9 cellular contexts compared by ENCODE assay signal in the genomic region with DNA sequence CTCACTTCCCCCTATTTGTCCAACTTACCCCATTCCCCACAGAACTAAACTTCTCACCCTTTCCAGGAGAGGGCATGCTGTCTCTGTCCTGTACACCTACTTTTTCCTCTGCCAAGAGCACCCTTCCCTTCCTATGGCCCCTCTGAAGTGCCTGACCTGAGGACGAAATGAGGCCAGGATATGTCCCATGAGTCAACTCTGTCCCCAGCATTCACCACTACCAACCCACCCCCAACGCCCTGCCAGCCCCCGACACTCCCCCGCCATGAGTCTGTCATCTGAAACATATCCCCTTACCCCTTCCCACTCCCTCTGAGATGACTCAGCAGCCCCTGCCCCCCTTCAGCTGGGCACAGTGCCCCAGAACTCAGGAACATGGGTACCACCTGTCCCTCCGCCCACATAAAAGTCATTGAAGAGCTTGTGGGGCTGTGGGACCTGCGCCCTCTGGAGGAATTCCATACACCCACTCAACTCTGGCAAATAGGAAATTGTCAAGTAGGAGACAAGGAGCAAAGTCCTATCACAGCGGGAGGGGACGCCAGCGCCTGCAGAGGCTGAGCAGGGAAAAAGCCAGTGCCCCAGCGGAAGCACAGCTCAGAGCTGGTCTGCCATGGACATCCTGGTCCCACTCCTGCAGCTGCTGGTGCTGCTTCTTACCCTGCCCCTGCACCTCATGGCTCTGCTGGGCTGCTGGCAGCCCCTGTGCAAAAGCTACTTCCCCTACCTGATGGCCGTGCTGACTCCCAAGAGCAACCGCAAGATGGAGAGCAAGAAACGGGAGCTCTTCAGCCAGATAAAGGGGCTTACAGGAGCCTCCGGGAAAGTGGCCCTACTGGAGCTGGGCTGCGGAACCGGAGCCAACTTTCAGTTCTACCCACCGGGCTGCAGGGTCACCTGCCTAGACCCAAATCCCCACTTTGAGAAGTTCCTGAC. TPM values are rescaled to one million over a fixed set of nuclear protein-coding genes. Genes with fewer than 3 reads are reported as not detected.
DNase-seq lines count a peak whose midpoint lies in the region; ATAC-seq, FAIRE-seq and TF ChIP-seq lines count a peak whose summit lies in the region.
"Had no signal": no experiment of that assay in that cellular context is flagged by ENCODE, and none has a peak within 500 bp of the region (broad histone marks: within the 10 kb centered on the region; RNA-seq: fewer than 3 reads in every experiment).

No MANE protein-coding gene starts in this region.

- TF ChIP-seq POLR2A in GM12878 (IDR thresholded peaks at IDR 0.05; ENCODE audit: low read depth, low read length): no peak

- H4K20me1 ChIP-seq in GM12878 (ENCODE audit: control insufficient read depth, insufficient read depth): no peaks in the 10 kb centered on the region

- in situ Hi-C loops in GM12878 (cut with MboI): no loop called here

- H2AFZ ChIP-seq in GM12878 (ENCODE audit: control insufficient read depth, low read depth, low read length): peak overlapping the region; percentile 70

- H3K4me3 Mint-ChIP-seq in activated T-cell treated with anti-CD3 and anti-CD28 coated beads, Interleukin-2, amount 50 U/mL, for 72 hours: peak overlapping the region in 1 of 2 donors; percentile 31

- no TSS peak for BruUV-seq in GM12878 (replicated peaks; lab: Mats Ljungman, UMichigan)

- no peak for FAIRE-seq in GM12878 (lab: Jason Lieb, UNC)
- FAIRE-seq: frontal cortex had no signal

- peak; percentile 23; the same call in 1 of the 2 replicates for TF ChIP-seq RAD21 in GM12878 (IDR thresholded peaks at IDR 0.05; ENCODE audit: insufficient read depth, low read depth, low read length)

- H3K9ac ChIP-seq in GM12878 (ENCODE audit: control insufficient read depth, insufficient read depth, low read length): no peak overlapping the region

- H3K27ac ChIP-seq in GM12878 (ENCODE audit: control insufficient read depth, insufficient read depth): no peak overlapping the region

- intact Hi-C loops in GM12878 (cut with micrococcal nuclease; ENCODE audit: unreplicated experiment): no loop called here

- RAD21 ChIA-PET in GM12878 (lab: Charles Lee; ENCODE audit: unreplicated experiment): interaction anchor here (0.6 to 1.4 kb wide), 7 partner anchors 8 to 730 kb away, joined by 3 to 8 read pairs (median 4); a partner anchor contains a TSS

- TF ChIP-seq EP300 in GM12878 (IDR thresholded peaks at IDR 0.05; ENCODE audit: borderline replicate concordance in 1 of 2, control insufficient read depth in 1 of 2, low read depth in 2 of 2, low read length in 2 of 2): no peak

- no peaks in the 10 kb centered on the region for H3K36me3 ChIP-seq in GM12878 (ENCODE audit: control insufficient read depth in 2 of 2, insufficient read depth in 2 of 2, low read length in 1 of 2)

- CTCF ChIA-PET in GM12878 (lab: Yijun Ruan, JAX): interaction anchor here (0.6 to 1.7 kb wide), 14 partner anchors 8 to 57 kb away, joined by 3 to 13 read pairs (median 4); a partner anchor contains a TSS

- TF ChIP-seq CTCF in GM12878 (IDR thresholded peaks at IDR 0.05 in 2 of 3, conservative IDR thresholded peaks at IDR 0.05 in 1 of 3; ENCODE audit: control insufficient read depth in 2 of 3, extremely low read depth in 1 of 3, insufficient read depth in 1 of 3, low read depth in 3 of 3, low read length in 3 of 3): peak; percentile 13 to 24 (median 19); a peak in 4 of 6 replicates

- no peaks in the 10 kb centered on the region for H3K79me2 ChIP-seq in GM12878 (ENCODE audit: control insufficient read depth, insufficient read depth, low read length)

- peaks cover 49% of the 10 kb centered on the region for H3K27me3 Mint-ChIP-seq in activated T-cell treated with anti-CD3 and anti-CD28 coated beads, Interleukin-2, amount 50 U/mL, for 72 hours (ENCODE audit: low read depth)

- peak; percentile 41 to 53 for ATAC-seq in activated T-cell treated with anti-CD3 and anti-CD28 coated beads, Interleukin-2, amount 50 U/mL, for 72 hours (replicated peaks in 1 of 2)
- peak; percentile 78 for ATAC-seq in GM12878
- peak; percentile 45 for ATAC-seq in stimulated activated naive CD8-positive, alpha-beta T cell treated with anti-CD3 and anti-CD28 coated beads, Interleukin-15, Interleukin-2, amounts not matched to agents 100 U/mL and 50 U/mL, for 24 hours
- no peak for ATAC-seq in HG03571 (IDR thresholded peaks at IDR 0.05; ENCODE audit: unreplicated experiment)

- SMC1A ChIA-PET in GM12878 (lab: Charles Lee; ENCODE audit: uncharacterized antibody, unreplicated experiment): interaction anchor here (0.8 to 1.4 kb wide), 5 partner anchors 24 to 52 kb away, joined by 3 to 4 read pairs (median 3); a partner anchor contains a TSS

- POLR2A ChIA-PET in GM12878 (lab: Charles Lee): no interaction called here

- peaks cover 17% of the 10 kb centered on the region for H3K4me1 Mint-ChIP-seq in activated T-cell treated with anti-CD3 and anti-CD28 coated beads, Interleukin-2, amount 50 U/mL, for 72 hours (ENCODE audit: low read depth)

- no peaks in the 10 kb centered on the region for H3K27me3 ChIP-seq in GM12878 (replicated peaks in 1 of 2; ENCODE audit: control insufficient read depth in 2 of 2, insufficient read depth in 2 of 2, low read length in 1 of 2)

- WGBS in GM12878 (ENCODE audit: insufficient coverage, insufficient replicate concordance, low lambda C conversion rate, missing lambda C conversion rate): 19% methylated on average over 17 of the region's 17 CpGs

- H3K4me2 ChIP-seq in GM12878 (ENCODE audit: control insufficient read depth, insufficient read depth): peak overlapping the region; percentile 61

- H3K4me3 ChIP-seq in GM12878: peak overlapping the region; percentile 23; the same call in 1 of the 2 replicates

- DNase-seq in activated T-cell treated with anti-CD3 and anti-CD28 coated beads, Interleukin-2, amount 50 U/mL, for 72 hours: peak in 1 of 2 donors; percentile 8
- DNase-seq in activated T-cell treated with anti-CD3 and anti-CD28 coated beads, Interleukin-2, amount 50 U/mL, for 1 hour: no peak
- DNase-seq in NCI-H2227 (lab: John Stamatoyannopoulos, UW; ENCODE audit: unreplicated experiment) (peak; percentile 39), GM12878 (ENCODE audit: low read depth, low spot score) (no peak), islet precursor cell (peak; percentile 93), dedifferentiated amniotic fluid mesenchymal stem cell (ENCODE audit: extremely low spot score) (no peak)
- DNase-seq in stimulated activated naive CD8-positive, alpha-beta T cell treated with anti-CD3 and anti-CD28 coated beads, Interleukin-15, Interleukin-2, amounts not matched to agents 100 U/mL and 50 U/mL, for 24 hours: peak; percentile 12

- H3K4me1 ChIP-seq in GM12878 (ENCODE audit: control insufficient read depth, insufficient read depth, low read length): peaks cover 10% of the 10 kb centered on the region

- no peak overlapping the region for H3K27ac Mint-ChIP-seq in activated T-cell treated with anti-CD3 and anti-CD28 coated beads, Interleukin-2, amount 50 U/mL, for 72 hours

- H3K36me3 Mint-ChIP-seq in activated T-cell treated with anti-CD3 and anti-CD28 coated beads, Interleukin-2, amount 50 U/mL, for 72 hours (ENCODE audit: insufficient read depth in 2 of 2): no peaks in the 10 kb centered on the region

- no peaks in the 10 kb centered on the region for H3K9me3 Mint-ChIP-seq in activated T-cell treated with anti-CD3 and anti-CD28 coated beads, Interleukin-2, amount 50 U/mL, for 72 hours

- no peaks in the 10 kb centered on the region for H3K9me3 ChIP-seq in GM12878 (replicated peaks; ENCODE audit: control insufficient read depth, insufficient read depth, low read length)

RNA-seq across cellular contexts. Expression of a gene that starts 26.3 kb away (rescaled TPM):
- total RNA-seq in activated T-cell treated with anti-CD3 and anti-CD28 coated beads, Interleukin-2, amount 50 U/mL, for 72 hours: 1 to 10 TPM; 6.6 to 8.9 TPM
- 18.5 and 21.9 TPM in 2 replicates for total RNA-seq in GM12878 (2013; cell fraction: nucleolus; rRNA removed)
- total RNA-seq in GM12878 (2014; rRNA removed) (2.5 and 2.6 TPM in 2 replicates), GM12878 (2014; rRNA removed; fragmentation: Illumina TruSeq; extraction: Trizol) (0.69 and 1.0 TPM in 2 replicates), GM12878 (2021) (2.8 and 3.8 TPM in 2 replicates)
- 1.5 TPM for polyA plus RNA-seq in GM12878 (2011; ENCODE audit: low read depth)
- polyA plus RNA-seq in GM12878 (2011; rRNA removed) (3.4 and 5.1 TPM in 2 replicates), GM12878 (2014; fragmentation: Illumina TruSeq; extraction: Trizol) (1.4 TPM in 1 of 2 replicates, not detected in the other), GM12878 (2014; fragmentation: Nextera tagmentation; extraction: Ambion mirVana) (under 1 TPM; 0.18 to 0.39 TPM), GM12878 (2014; rRNA removed) (2.6 and 4.4 TPM in 2 replicates), GM12878 (2016; fragmentation: Nextera tagmentation; extraction: Ambion mirVana) (1 to 10 TPM; 1.4 to 1.6 TPM)
- 2.2 and 3.6 TPM in 2 replicates for polyA plus RNA-seq in GM12878 (2011; cell fraction: cytosol; rRNA removed)
- polyA plus RNA-seq in GM12878 (2011; cell fraction: nucleus; rRNA removed): 83.9 and 96.1 TPM in 2 replicates
- polyA plus RNA-seq in GM12878 (2012): 4.8 and 5.6 TPM in 2 replicates
- 2.9 and 4.3 TPM in 2 replicates for polyA minus RNA-seq in GM12878 (2011; rRNA and poly(A)+ RNA removed)
- 0.80 and 1.4 TPM in 2 replicates for polyA minus RNA-seq in GM12878 (2011; cell fraction: cytosol; rRNA and poly(A)+ RNA removed)
- polyA minus RNA-seq in GM12878 (2011; cell fraction: nucleus; rRNA and poly(A)+ RNA removed): 9.2 and 9.6 TPM in 2 replicates

RNA-seq across cellular contexts. Expression of a gene that starts 34.4 kb away (rescaled TPM):
- 100 to 1,000 TPM; 116 to 121 TPM for total RNA-seq in activated T-cell treated with anti-CD3 and anti-CD28 coated beads, Interleukin-2, amount 50 U/mL, for 72 hours
- total RNA-seq in GM12878 (2013; cell fraction: nucleolus; rRNA removed): 25.1 and 33.4 TPM in 2 replicates
- total RNA-seq in GM12878 (2014; rRNA removed) (134 and 144 TPM in 2 replicates), GM12878 (2014; rRNA removed; fragmentation: Illumina TruSeq; extraction: Trizol) (126 and 128 TPM in 2 replicates), GM12878 (2021) (131 and 141 TPM in 2 replicates)
- polyA plus RNA-seq in GM12878 (2011; ENCODE audit: low read depth): 91.5 TPM
- polyA plus RNA-seq in GM12878 (2011; rRNA removed) (102 and 156 TPM in 2 replicates), GM12878 (2014; fragmentation: Illumina TruSeq; extraction: Trizol) (86.6 and 141 TPM in 2 replicates), GM12878 (2014; fragmentation: Nextera tagmentation; extraction: Ambion mirVana) (100 to 1,000 TPM; 264 to 285 TPM), GM12878 (2014; rRNA removed) (176 and 185 TPM in 2 replicates), GM12878 (2016; fragmentation: Nextera tagmentation; extraction: Ambion mirVana) (100 to 1,000 TPM; 218 to 228 TPM)
- 248 and 288 TPM in 2 replicates for polyA plus RNA-seq in GM12878 (2011; cell fraction: cytosol; rRNA removed)
- 100 and 116 TPM in 2 replicates for polyA plus RNA-seq in GM12878 (2011; cell fraction: nucleus; rRNA removed)
- 142 and 151 TPM in 2 replicates for polyA plus RNA-seq in GM12878 (2012)
- polyA minus RNA-seq in GM12878 (2011; rRNA and poly(A)+ RNA removed): 65.8 and 84.2 TPM in 2 replicates
- 16.3 and 21.6 TPM in 2 replicates for polyA minus RNA-seq in GM12878 (2011; cell fraction: cytosol; rRNA and poly(A)+ RNA removed)
- 15.2 and 19.2 TPM in 2 replicates for polyA minus RNA-seq in GM12878 (2011; cell fraction: nucleus; rRNA and poly(A)+ RNA removed)

RNA-seq across cellular contexts. Expression of a gene that starts 38.8 kb away (rescaled TPM):
- total RNA-seq in activated T-cell treated with anti-CD3 and anti-CD28 coated beads, Interleukin-2, amount 50 U/mL, for 72 hours: 1 to 10 TPM; 7.3 to 9.3 TPM
- 24.9 and 25.4 TPM in 2 replicates for total RNA-seq in GM12878 (2013; cell fraction: nucleolus; rRNA removed)
- total RNA-seq in GM12878 (2014; rRNA removed) (6.4 and 8.2 TPM in 2 replicates), GM12878 (2014; rRNA removed; fragmentation: Illumina TruSeq; extraction: Trizol) (5.7 and 6.7 TPM in 2 replicates), GM12878 (2021) (5.8 and 8.4 TPM in 2 replicates)
- polyA plus RNA-seq in GM12878 (2011; ENCODE audit: low read depth): 2.2 TPM
- polyA plus RNA-seq in GM12878 (2011; rRNA removed) (7.0 and 7.8 TPM in 2 replicates), GM12878 (2014; fragmentation: Illumina TruSeq; extraction: Trizol) (5.5 and 7.6 TPM in 2 replicates), GM12878 (2014; fragmentation: Nextera tagmentation; extraction: Ambion mirVana) (1 to 10 TPM; 2.6 to 3.1 TPM), GM12878 (2014; rRNA removed) (11.6 and 11.9 TPM in 2 replicates), GM12878 (2016; fragmentation: Nextera tagmentation; extraction: Ambion mirVana) (1 to 10 TPM; 5.8 to 7.1 TPM)
- 7.5 and 10.6 TPM in 2 replicates for polyA plus RNA-seq in GM12878 (2011; cell fraction: cytosol; rRNA removed)
- 22.2 and 32.5 TPM in 2 replicates for polyA plus RNA-seq in GM12878 (2011; cell fraction: nucleus; rRNA removed)
- polyA plus RNA-seq in GM12878 (2012): 4.6 and 5.0 TPM in 2 replicates
- 6.7 and 7.7 TPM in 2 replicates for polyA minus RNA-seq in GM12878 (2011; rRNA and poly(A)+ RNA removed)
- polyA minus RNA-seq in GM12878 (2011; cell fraction: cytosol; rRNA and poly(A)+ RNA removed): 2.1 TPM in 1 of 2 replicates, not detected in the other
- polyA minus RNA-seq in GM12878 (2011; cell fraction: nucleus; rRNA and poly(A)+ RNA removed): 6.3 and 15.9 TPM in 2 replicates

RNA-seq across cellular contexts. Expression of a gene that starts 44.7 kb away (rescaled TPM):
- not detected for total RNA-seq in activated T-cell treated with anti-CD3 and anti-CD28 coated beads, Interleukin-2, amount 50 U/mL, for 72 hours
- total RNA-seq in GM12878 (2013; cell fraction: nucleolus; rRNA removed): not detected in 2 replicates
- total RNA-seq in GM12878 (2014; rRNA removed) (not detected in 2 replicates), GM12878 (2014; rRNA removed; fragmentation: Illumina TruSeq; extraction: Trizol) (not detected in 2 replicates), GM12878 (2021) (not detected in 2 replicates)
- polyA plus RNA-seq in GM12878 (2011; ENCODE audit: low read depth): not detected
- polyA plus RNA-seq in GM12878 (2011; rRNA removed) (not detected in 2 replicates), GM12878 (2014; fragmentation: Illumina TruSeq; extraction: Trizol) (not detected in 2 replicates), GM12878 (2014; fragmentation: Nextera tagmentation; extraction: Ambion mirVana) (not detected), GM12878 (2014; rRNA removed) (not detected in 2 replicates), GM12878 (2016; fragmentation: Nextera tagmentation; extraction: Ambion mirVana) (not detected)
- polyA plus RNA-seq in GM12878 (2011; cell fraction: cytosol; rRNA removed): not detected in 2 replicates
- polyA plus RNA-seq in GM12878 (2011; cell fraction: nucleus; rRNA removed): not detected in 2 replicates
- polyA plus RNA-seq in GM12878 (2012): not detected in 2 replicates
- polyA minus RNA-seq in GM12878 (2011; rRNA and poly(A)+ RNA removed): not detected in 2 replicates
- not detected in 2 replicates for polyA minus RNA-seq in GM12878 (2011; cell fraction: cytosol; rRNA and poly(A)+ RNA removed)
- polyA minus RNA-seq in GM12878 (2011; cell fraction: nucleus; rRNA and poly(A)+ RNA removed): not detected in 2 replicates
- total RNA-seq: frontal cortex had no signal

RNA-seq across cellular contexts. Expression of a gene that starts 47.4 kb away (rescaled TPM):
- 100 to 1,000 TPM; 122 to 154 TPM for total RNA-seq in activated T-cell treated with anti-CD3 and anti-CD28 coated beads, Interleukin-2, amount 50 U/mL, for 72 hours
- total RNA-seq in GM12878 (2013; cell fraction: nucleolus; rRNA removed): 44.4 and 46.9 TPM in 2 replicates
- total RNA-seq in GM12878 (2014; rRNA removed) (147 and 163 TPM in 2 replicates), GM12878 (2014; rRNA removed; fragmentation: Illumina TruSeq; extraction: Trizol) (165 and 171 TPM in 2 replicates), GM12878 (2021) (171 and 173 TPM in 2 replicates)
- 176 TPM for polyA plus RNA-seq in GM12878 (2011; ENCODE audit: low read depth)
- polyA plus RNA-seq in GM12878 (2011; rRNA removed) (157 and 182 TPM in 2 replicates), GM12878 (2014; fragmentation: Illumina TruSeq; extraction: Trizol) (142 and 156 TPM in 2 replicates), GM12878 (2014; fragmentation: Nextera tagmentation; extraction: Ambion mirVana) (100 to 1,000 TPM; 194 to 220 TPM), GM12878 (2014; rRNA removed) (166 and 193 TPM in 2 replicates), GM12878 (2016; fragmentation: Nextera tagmentation; extraction: Ambion mirVana) (100 to 1,000 TPM; 200 to 209 TPM)
- 168 and 246 TPM in 2 replicates for polyA plus RNA-seq in GM12878 (2011; cell fraction: cytosol; rRNA removed)
- 88.0 and 94.4 TPM in 2 replicates for polyA plus RNA-seq in GM12878 (2011; cell fraction: nucleus; rRNA removed)
- 150 and 169 TPM in 2 replicates for polyA plus RNA-seq in GM12878 (2012)
- polyA minus RNA-seq in GM12878 (2011; rRNA and poly(A)+ RNA removed): 98.9 and 117 TPM in 2 replicates
- 27.9 and 34.6 TPM in 2 replicates for polyA minus RNA-seq in GM12878 (2011; cell fraction: cytosol; rRNA and poly(A)+ RNA removed)
- 12.7 and 25.9 TPM in 2 replicates for polyA minus RNA-seq in GM12878 (2011; cell fraction: nucleus; rRNA and poly(A)+ RNA removed)

Comparison
In these comparisons a context has a peak if more than half of its experiments do, and no peak if none do; other contexts are left out.
1. DNase-seq: peak in NCI-H2227 (single experiment), islet precursor cell (single experiment) and stimulated activated naive CD8-positive, alpha-beta T cell treated with anti-CD3 and anti-CD28 coated beads, Interleukin-15, Interleukin-2, amounts not matched to agents 100 U/mL and 50 U/mL, for 24 hours (single experiment); none in activated T-cell treated with anti-CD3 and anti-CD28 coated beads, Interleukin-2, amount 50 U/mL, for 1 hour (single experiment), GM12878 (single experiment) and dedifferentiated amniotic fluid mesenchymal stem cell (single experiment).